30 cellular contexts compared by ENCODE assay signal in the genomic region with DNA sequence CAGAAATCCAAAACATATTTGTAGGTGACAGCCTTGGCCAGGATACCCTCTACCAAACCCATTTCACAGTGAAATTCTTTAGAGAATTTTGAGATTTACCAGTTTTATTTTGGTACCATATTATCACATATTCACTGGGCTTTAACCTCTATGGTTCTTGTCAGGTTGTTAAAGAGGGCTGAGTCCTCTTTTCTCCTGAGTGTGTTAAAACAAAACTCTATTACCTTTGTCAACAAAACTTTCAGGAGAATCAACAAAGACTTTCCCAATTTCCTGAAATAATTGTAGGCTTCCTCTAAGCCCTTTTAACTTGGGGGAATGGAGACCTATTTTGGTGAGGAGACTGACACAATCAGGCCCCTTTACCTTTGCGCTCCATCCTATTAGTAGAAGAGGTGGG.
"Had no signal": no experiment of that assay in that cellular context is flagged by ENCODE, and none has a peak within 500 bp of the region (broad histone marks: within the 10 kb centered on the region; RNA-seq: fewer than 3 reads in every experiment).

No MANE protein-coding gene starts in this region.

- H3K4me1 ChIP-seq: neural progenitor cell, parathyroid adenoma, psoas muscle, spleen, suprapubic skin, testis, tibial artery, upper lobe of left lung, vagina had no signal

- ATAC-seq: natural killer cell; psoas muscle; right cardiac atrium; sciatic nerve; stimulated activated memory B cell treated with anti-CD40 and anti-IgM and Interleukin-4, amounts not matched to agents 10 μg/mL and 1 μg/mL and 100 μg/mL, for 72 hours; stimulated activated naive CD8-positive, alpha-beta T cell treated with anti-CD3 and anti-CD28 coated beads, Interleukin-15, amount 100 ng/mL, for 72 hours; stimulated activated naive CD8-positive, alpha-beta T cell treated with anti-CD3 and anti-CD28 coated beads, Interleukin-15, Interleukin-2, amounts not matched to agents 100 U/mL and 50 U/mL, for 24 hours had no signal

- H3K27me3 Mint-ChIP-seq: progenitor cell of endocrine pancreas; stimulated activated memory B cell treated with anti-CD40 and anti-IgM and Interleukin-4, amounts not matched to agents 10 μg/mL and 1 μg/mL and 100 μg/mL, for 72 hours; stimulated activated naive CD8-positive, alpha-beta T cell treated with anti-CD3 and anti-CD28 coated beads, Interleukin-15, amount 100 ng/mL, for 72 hours had no signal

- H3K36me3 ChIP-seq: neural progenitor cell, ovary, spleen, suprapubic skin, tibial artery, upper lobe of left lung, vagina had no signal

- H3K4me3 Mint-ChIP-seq: natural killer cell; nephron; neural progenitor cell; stimulated activated memory B cell treated with anti-CD40 and anti-IgM and Interleukin-4, amounts not matched to agents 10 μg/mL and 1 μg/mL and 100 μg/mL, for 72 hours; stimulated activated naive CD8-positive, alpha-beta T cell treated with anti-CD3 and anti-CD28 coated beads, Interleukin-15, amount 100 ng/mL, for 72 hours had no signal

- H3K9me3 ChIP-seq: ovary, psoas muscle, spleen, suprapubic skin, testis, tibial artery, upper lobe of left lung, vagina had no signal

- H3K27ac ChIP-seq: neural progenitor cell, ovary, parathyroid adenoma, psoas muscle, skin epidermis, spleen, suprapubic skin, testis, tibial artery, upper lobe of left lung, vagina had no signal

- H3K27me3 ChIP-seq: neural progenitor cell, ovary, spleen, suprapubic skin, testis, tibial artery, upper lobe of left lung, vagina had no signal

- H3K27ac Mint-ChIP-seq: natural killer cell; nephron; neural progenitor cell; progenitor cell of endocrine pancreas; stimulated activated memory B cell treated with anti-CD40 and anti-IgM and Interleukin-4, amounts not matched to agents 10 μg/mL and 1 μg/mL and 100 μg/mL, for 72 hours; stimulated activated naive CD8-positive, alpha-beta T cell treated with anti-CD3 and anti-CD28 coated beads, Interleukin-15, amount 100 ng/mL, for 72 hours had no signal

- H3K9me3 Mint-ChIP-seq: natural killer cell; nephron; stimulated activated memory B cell treated with anti-CD40 and anti-IgM and Interleukin-4, amounts not matched to agents 10 μg/mL and 1 μg/mL and 100 μg/mL, for 72 hours had no signal

- H3K4me3 ChIP-seq: neural progenitor cell, ovary, psoas muscle, skin epidermis, smooth muscle cell, spleen, suprapubic skin, testis, tibial artery, upper lobe of left lung, vagina had no signal

- H3K36me3 Mint-ChIP-seq: natural killer cell; neural progenitor cell; stimulated activated memory B cell treated with anti-CD40 and anti-IgM and Interleukin-4, amounts not matched to agents 10 μg/mL and 1 μg/mL and 100 μg/mL, for 72 hours had no signal

- DNase-seq: natural killer cell; occipital lobe; ovary; posterior cingulate gyrus; psoas muscle; right cardiac atrium; spleen; stimulated activated CD4-positive, alpha-beta T cell treated with anti-CD3 and anti-CD28 coated beads, Interleukin-12 subunit alpha, Interleukin-12 subunit beta, amount 100 ng/mL, for 4 hours; stimulated activated CD4-positive, alpha-beta T cell treated with anti-CD3 and anti-CD28 coated beads, Interleukin-1b, Interleukin-23, amount 100 ng/mL, for 48 hours; stimulated activated CD4-positive, alpha-beta T cell treated with anti-CD3 and anti-CD28 coated beads, Interleukin-4, amount 100 ng/mL, for 1 hour; stimulated activated CD4-positive, alpha-beta T cell treated with anti-CD3 and anti-CD28 coated beads, Interleukin-4, amount 100 ng/mL, for 4 hours; stimulated activated CD8-positive, alpha-beta memory T cell treated with anti-CD3 and anti-CD28 coated beads, Interleukin-4, amount 100 ng/mL, for 48 hours; stimulated activated naive CD4-positive, alpha-beta T cell; stimulated activated naive CD8-positive, alpha-beta T cell treated with anti-CD3 and anti-CD28 coated beads, Interleukin-15, amount 100 ng/mL, for 72 hours; stimulated activated naive CD8-positive, alpha-beta T cell treated with anti-CD3 and anti-CD28 coated beads, Interleukin-15, Interleukin-2, amounts not matched to agents 100 U/mL and 50 U/mL, for 24 hours; substantia nigra; testis; tibial artery; trophoblast cell; upper lobe of left lung had no signal

- H3K4me1 Mint-ChIP-seq: nephron; neural progenitor cell; stimulated activated memory B cell treated with anti-CD40 and anti-IgM and Interleukin-4, amounts not matched to agents 10 μg/mL and 1 μg/mL and 100 μg/mL, for 72 hours had no signal
